In the genomic region with DNA sequence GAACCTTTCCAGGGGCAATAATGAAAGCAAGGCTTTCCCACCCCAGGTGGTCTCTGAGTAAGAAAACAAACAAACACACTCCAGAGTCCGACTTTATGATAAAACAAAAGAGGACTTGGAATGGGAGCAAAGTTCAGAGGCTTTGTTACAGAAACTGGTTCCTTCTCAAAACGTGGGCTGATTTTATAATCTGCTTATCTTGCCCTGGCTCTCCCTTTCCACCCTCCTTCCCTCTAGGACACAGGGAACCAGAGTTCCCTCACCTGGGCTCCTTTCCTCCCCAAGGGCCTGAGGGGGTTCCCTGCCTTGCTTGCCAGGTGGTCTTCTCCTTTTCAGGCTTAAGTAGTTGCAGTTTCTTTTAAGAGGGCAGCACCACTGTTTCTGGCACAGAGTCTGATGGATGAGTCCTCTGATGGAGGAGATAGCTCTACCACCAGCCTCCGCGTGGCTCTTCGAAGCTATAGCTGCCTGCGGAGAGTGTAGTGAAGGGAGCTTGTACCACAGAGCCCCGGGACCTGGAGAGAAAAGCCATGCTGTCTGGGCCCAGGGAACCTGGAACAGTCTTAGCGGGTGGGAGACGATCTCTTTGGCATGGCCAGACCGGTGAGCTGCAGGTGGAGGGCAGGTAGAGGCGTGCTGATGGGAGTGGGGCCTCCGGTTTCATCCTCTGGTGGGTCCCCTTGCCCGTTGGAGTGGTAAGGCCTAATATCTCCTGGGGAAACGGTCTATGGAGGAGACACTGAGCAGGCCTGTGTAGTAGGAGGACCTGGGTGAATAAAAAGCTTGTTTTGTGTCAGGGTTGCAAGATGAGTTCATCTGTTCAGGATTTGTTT, we compare ENCODE assay signal across 1 cellular context.
TF ChIP-seq lines count a peak whose summit lies in the region.

No MANE protein-coding gene starts in this region.

TF ChIP-seq in endothelial cell of umbilical vein, 7 proteins besides CTCF, POLR2A, EP300 and RAD21:
- TF ChIP-seq MYC (IDR thresholded peaks at IDR 0.05; ENCODE audit: low read depth, low read length), result no peak
- no peak for TF ChIP-seq FOS (IDR thresholded peaks at IDR 0.05; ENCODE audit: borderline replicate concordance, insufficient read depth, low read length)
- no peak for TF ChIP-seq JUN (IDR thresholded peaks at IDR 0.05; ENCODE audit: borderline replicate concordance, insufficient read depth, insufficient read length, low read depth)
- TF ChIP-seq, protein P1, sequence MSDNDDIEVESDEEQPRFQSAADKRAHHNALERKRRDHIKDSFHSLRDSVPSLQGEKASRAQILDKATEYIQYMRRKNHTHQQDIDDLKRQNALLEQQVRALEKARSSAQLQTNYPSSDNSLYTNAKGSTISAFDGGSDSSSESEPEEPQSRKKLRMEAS (IDR thresholded peaks at IDR 0.05; ENCODE audit: insufficient read depth, insufficient read length), result no peak
- TF ChIP-seq EZH2 (IDR thresholded peaks at IDR 0.05; ENCODE audit: borderline replicate concordance, low read depth, low read length, severe bottlenecking), result no peak
- no peak for TF ChIP-seq GATA2 (IDR thresholded peaks at IDR 0.05; ENCODE audit: insufficient read depth, insufficient read length, low read depth, low read length)
- no peak for TF ChIP-seq POLR2AphosphoS5 (IDR thresholded peaks at IDR 0.05; ENCODE audit: insufficient read depth, low read depth, low read length)
